ENCODE assay signal across 20 cellular contexts in genomic region chr11:61553373-61554171, GRCh38.
A peak's percentile ranks its signal among the peaks of the same experiment; 100 is the strongest.
DNase-seq lines count a peak whose midpoint lies in the region; ATAC-seq lines count a peak whose summit lies in the region.
"Had no signal": no experiment of that assay in that cellular context is flagged by ENCODE, and none has a peak within 500 bp of the region (broad histone marks: within the 10 kb centered on the region; RNA-seq: fewer than 3 reads in every experiment).

No MANE protein-coding gene starts in this region.

- ATAC-seq in GM18858 (IDR thresholded peaks at IDR 0.05; ENCODE audit: unreplicated experiment) (no peak), GM19397 (IDR thresholded peaks at IDR 0.05; ENCODE audit: unreplicated experiment) (no peak)

- no peak overlapping the region for H3K9ac ChIP-seq in duodenal mucosa (ENCODE audit: low read depth in 1 of 2, low read length in 2 of 2)
- H3K9ac ChIP-seq: BLaER1 treated with 17β-estradiol and CSF1 and Interleukin-3, amounts not matched to agents 10 nM and 100 nM; GM23248; parathyroid adenoma had no signal

- H3K4me3 ChIP-seq in duodenal mucosa (ENCODE audit: low read depth in 1 of 2, low read length in 2 of 2), result no peak overlapping the region
- H3K4me3 ChIP-seq: BLaER1 treated with 17β-estradiol and CSF1 and Interleukin-3, amounts not matched to agents 10 nM and 100 nM; GM23248; skin epidermis; stomach; upper lobe of left lung had no signal

- DNase-seq in NCI-H2107 treated with DMSO at 0.1 percent for 48 hours (lab: John Stamatoyannopoulos, UW; ENCODE audit: unreplicated experiment) (peak; percentile 39), NCI-H2107 (lab: John Stamatoyannopoulos, UW) (no peak), NCI-H2029 treated with DMSO at 0.1 percent for 48 hours (lab: John Stamatoyannopoulos, UW) (peak; percentile 93), retina (peak; percentile 30), AML-193 (lab: John Stamatoyannopoulos, UW) (no peak)
- DNase-seq: 8988T; activated naive CD8-positive, alpha-beta T cell treated with anti-CD3 and anti-CD28 coated beads, Interleukin-2, amount 10 ng/mL, durations not matched to agents 7 days and 5 days; brain microvascular endothelial cell; GM23248; KG1; NCI-H1930; RPMI8226; stomach; upper lobe of left lung had no signal

- H3K4me1 ChIP-seq in duodenal mucosa (ENCODE audit: control insufficient read depth in 1 of 2, insufficient read depth in 2 of 2, low read length in 2 of 2), result no peaks in the 10 kb centered on the region

- no peaks in the 10 kb centered on the region for H3K9me3 ChIP-seq in duodenal mucosa (ENCODE audit: control insufficient read depth in 1 of 2, low read length in 2 of 2)
- H3K9me3 ChIP-seq: BLaER1 treated with 17β-estradiol and CSF1 and Interleukin-3, amounts not matched to agents 10 nM and 100 nM; stomach; upper lobe of left lung had no signal

- no peaks in the 10 kb centered on the region for H3K36me3 ChIP-seq in duodenal mucosa (ENCODE audit: control insufficient read depth in 1 of 2, insufficient read depth in 2 of 2, low read length in 2 of 2)
- H3K36me3 ChIP-seq: BLaER1 treated with 17β-estradiol and CSF1 and Interleukin-3, amounts not matched to agents 10 nM and 100 nM; brain microvascular endothelial cell; stomach; upper lobe of left lung had no signal

- H3K27ac ChIP-seq in duodenal mucosa (ENCODE audit: low read depth, low read length), result peak overlapping the region; percentile 20
- H3K27ac ChIP-seq: BLaER1 treated with 17β-estradiol and CSF1 and Interleukin-3, amounts not matched to agents 10 nM and 100 nM; brain microvascular endothelial cell; GM23248; parathyroid adenoma; skin epidermis; stomach; upper lobe of left lung had no signal

- H3K27me3 ChIP-seq in duodenal mucosa (ENCODE audit: control insufficient read depth in 1 of 2, insufficient read depth in 2 of 2, low read length in 2 of 2), result peaks cover 38 to 51% of the 10 kb centered on the region in 2 donors

Comparison
In these comparisons a context has a peak if more than half of its experiments do, and no peak if none do; other contexts are left out.
1. DNase-seq: peak in NCI-H2107 treated with DMSO at 0.1 percent for 48 hours (single experiment), NCI-H2029 treated with DMSO at 0.1 percent for 48 hours (single experiment) and retina (single experiment); none in NCI-H2107 (single experiment) and AML-193 (0 of 2).